In genomic region chr7:24821045-24821853, GRCh38 we compare ENCODE assay signal across 8 cellular contexts.
DNase-seq lines count a peak whose midpoint lies in the region; ATAC-seq, FAIRE-seq and TF ChIP-seq lines count a peak whose summit lies in the region.

No MANE protein-coding gene starts in this region.

- H3K9me3 Mint-ChIP-seq in central memory CD8-positive, alpha-beta T cell: no peaks in the 10 kb centered on the region
- no peaks in the 10 kb centered on the region for H3K9me3 Mint-ChIP-seq in stimulated activated naive CD8-positive, alpha-beta T cell treated with anti-CD3 and anti-CD28 coated beads, Interleukin-15, Interleukin-2, amounts not matched to agents 100 ng/mL and 50 ng/mL, for 24 hours

- no peaks in the 10 kb centered on the region for H3K27me3 ChIP-seq in mucosa of rectum (ENCODE audit: control insufficient read depth in 2 of 2, insufficient read depth in 2 of 2, low read length in 2 of 2)

- peak overlapping the region; percentile 70 for H3K4me3 Mint-ChIP-seq in central memory CD8-positive, alpha-beta T cell
- H3K4me3 Mint-ChIP-seq in stimulated activated naive CD8-positive, alpha-beta T cell treated with anti-CD3 and anti-CD28 coated beads, Interleukin-15, Interleukin-2, amounts not matched to agents 100 ng/mL and 50 ng/mL, for 24 hours: peak overlapping the region; percentile 59

- H3K4me3 ChIP-seq in GM12864 (ENCODE audit: low read depth, low read length) (no peak overlapping the region; the same call in 1 of the 2 replicates), mucosa of rectum (ENCODE audit: low read length in 2 of 2) (no peak overlapping the region)

- peak overlapping the region; percentile 96 for H3K27ac Mint-ChIP-seq in central memory CD8-positive, alpha-beta T cell (ENCODE audit: low read depth)
- H3K27ac Mint-ChIP-seq in stimulated activated naive CD8-positive, alpha-beta T cell treated with anti-CD3 and anti-CD28 coated beads, Interleukin-15, Interleukin-2, amounts not matched to agents 100 ng/mL and 50 ng/mL, for 24 hours: peak overlapping the region; percentile 94

- H3K27me3 Mint-ChIP-seq in central memory CD8-positive, alpha-beta T cell: no peaks in the 10 kb centered on the region
- no peaks in the 10 kb centered on the region for H3K27me3 Mint-ChIP-seq in stimulated activated naive CD8-positive, alpha-beta T cell treated with anti-CD3 and anti-CD28 coated beads, Interleukin-15, Interleukin-2, amounts not matched to agents 100 ng/mL and 50 ng/mL, for 24 hours

- peaks cover 0 to 4% of the 10 kb centered on the region in 2 donors for H3K36me3 ChIP-seq in mucosa of rectum (ENCODE audit: control insufficient read depth in 2 of 2, insufficient read depth in 2 of 2, low read length in 2 of 2)

- TF ChIP-seq CTCF in GM12864 (IDR thresholded peaks at IDR 0.05; ENCODE audit: low read depth, low read length, missing control alignments): peak; percentile 9

- H3K4me1 ChIP-seq in mucosa of rectum (ENCODE audit: control insufficient read depth in 2 of 2, insufficient read depth in 2 of 2, low read length in 2 of 2): peaks cover 23 to 26% of the 10 kb centered on the region in 2 donors

- peak; percentile 98 for FAIRE-seq in H54 (lab: Jason Lieb, UNC)

- peak; percentile 94 for ATAC-seq in central memory CD8-positive, alpha-beta T cell (replicated peaks; ENCODE audit: extremely low read depth, poor library complexity, severe bottlenecking)

- H3K9ac ChIP-seq in mucosa of rectum (ENCODE audit: low read depth in 1 of 2, low read length in 2 of 2): peak overlapping the region; percentile 1 to 57

- H3K9me3 ChIP-seq in mucosa of rectum (ENCODE audit: control insufficient read depth in 2 of 2, low read length in 2 of 2): no peaks in the 10 kb centered on the region

- H3K36me3 Mint-ChIP-seq in central memory CD8-positive, alpha-beta T cell (ENCODE audit: insufficient read depth): peaks cover 22% of the 10 kb centered on the region
- H3K36me3 Mint-ChIP-seq in stimulated activated naive CD8-positive, alpha-beta T cell treated with anti-CD3 and anti-CD28 coated beads, Interleukin-15, Interleukin-2, amounts not matched to agents 100 ng/mL and 50 ng/mL, for 24 hours (ENCODE audit: low read depth): peaks cover 69% of the 10 kb centered on the region

- H3K4me1 Mint-ChIP-seq in central memory CD8-positive, alpha-beta T cell: peaks cover 40% of the 10 kb centered on the region
- H3K4me1 Mint-ChIP-seq in stimulated activated naive CD8-positive, alpha-beta T cell treated with anti-CD3 and anti-CD28 coated beads, Interleukin-15, Interleukin-2, amounts not matched to agents 100 ng/mL and 50 ng/mL, for 24 hours (ENCODE audit: low read depth): peaks cover 67% of the 10 kb centered on the region

- peak; percentile 34; the same call in 1 of the 2 replicates for TF ChIP-seq POLR2A in H54 (IDR thresholded peaks at IDR 0.05; ENCODE audit: low read depth, low read length)

- peak overlapping the region; percentile 50 to 70 for H3K27ac ChIP-seq in mucosa of rectum (ENCODE audit: low read depth in 2 of 2, low read length in 2 of 2)

- DNase-seq in GM12864 (ENCODE audit: low read depth) (peak; percentile 74), H54 (ENCODE audit: insufficient read length, low spot score) (peak; percentile 84), LoVo (ENCODE audit: low spot score) (peak; percentile 98), hippocampal formation (lab: John Stamatoyannopoulos, UW) (no peak)
- peak; percentile 72 for DNase-seq in activated CD4-positive, CD25-positive, alpha-beta regulatory T cell treated with anti-CD3 and anti-CD28 coated beads, Interleukin-2, amount 50 U/mL, for 72 hours
- peak; percentile 51 to 70 for DNase-seq in central memory CD8-positive, alpha-beta T cell (ENCODE audit: low spot score in 2 of 2)

Comparison
In these comparisons a context has a peak if more than half of its experiments do, and no peak if none do; other contexts are left out.
1. DNase-seq: peak in GM12864 (single experiment), H54 (single experiment), LoVo (single experiment), activated CD4-positive, CD25-positive, alpha-beta regulatory T cell treated with anti-CD3 and anti-CD28 coated beads, Interleukin-2, amount 50 U/mL, for 72 hours (single experiment) and central memory CD8-positive, alpha-beta T cell (2 of 2); none in hippocampal formation (0 of 2).